ENCODE assay signal across 1 cellular context in the genomic region with DNA sequence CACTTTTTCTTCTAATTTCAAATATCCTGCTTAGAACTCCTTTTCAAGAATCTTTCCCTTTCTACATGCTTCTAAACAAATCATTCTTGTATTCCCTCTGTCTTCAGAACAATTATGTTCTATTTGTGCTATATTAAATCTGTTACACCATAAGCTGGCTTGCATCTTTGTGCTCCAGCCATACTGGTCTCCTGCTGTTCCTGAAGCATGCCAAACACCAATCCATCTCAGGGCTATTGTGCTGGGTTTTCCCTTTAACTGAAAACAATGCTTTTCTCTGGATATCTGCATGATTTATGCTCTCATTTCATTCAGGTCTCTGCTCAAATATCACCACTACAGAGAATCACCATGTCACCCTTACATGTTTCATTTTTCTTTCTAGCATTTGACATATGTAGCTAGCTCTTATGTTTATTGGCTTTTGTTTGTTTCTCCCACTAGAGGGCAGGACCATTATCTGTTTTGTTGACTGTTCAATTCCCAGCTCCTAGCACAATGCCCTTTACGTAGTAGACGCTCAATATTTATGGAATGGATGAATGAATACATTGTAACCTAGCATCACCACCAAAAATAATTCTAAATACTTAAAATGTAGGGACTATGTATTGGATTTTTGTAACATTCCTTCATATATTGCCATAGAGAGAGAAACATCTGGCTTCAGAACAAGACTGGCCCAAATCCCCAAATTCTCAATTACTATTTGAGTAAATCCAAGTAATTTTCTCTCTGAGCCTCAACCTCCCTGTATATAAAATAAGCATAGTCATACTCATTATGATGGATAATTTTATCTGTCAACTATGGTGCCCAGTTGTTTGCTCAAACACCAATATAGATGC.
TF ChIP-seq lines count a peak whose summit lies in the region.

No MANE protein-coding gene starts in this region.

TF ChIP-seq in GM23338, 12 proteins besides CTCF, POLR2A, EP300 and RAD21 (continued from another document):
- TF ChIP-seq, protein P1, sequence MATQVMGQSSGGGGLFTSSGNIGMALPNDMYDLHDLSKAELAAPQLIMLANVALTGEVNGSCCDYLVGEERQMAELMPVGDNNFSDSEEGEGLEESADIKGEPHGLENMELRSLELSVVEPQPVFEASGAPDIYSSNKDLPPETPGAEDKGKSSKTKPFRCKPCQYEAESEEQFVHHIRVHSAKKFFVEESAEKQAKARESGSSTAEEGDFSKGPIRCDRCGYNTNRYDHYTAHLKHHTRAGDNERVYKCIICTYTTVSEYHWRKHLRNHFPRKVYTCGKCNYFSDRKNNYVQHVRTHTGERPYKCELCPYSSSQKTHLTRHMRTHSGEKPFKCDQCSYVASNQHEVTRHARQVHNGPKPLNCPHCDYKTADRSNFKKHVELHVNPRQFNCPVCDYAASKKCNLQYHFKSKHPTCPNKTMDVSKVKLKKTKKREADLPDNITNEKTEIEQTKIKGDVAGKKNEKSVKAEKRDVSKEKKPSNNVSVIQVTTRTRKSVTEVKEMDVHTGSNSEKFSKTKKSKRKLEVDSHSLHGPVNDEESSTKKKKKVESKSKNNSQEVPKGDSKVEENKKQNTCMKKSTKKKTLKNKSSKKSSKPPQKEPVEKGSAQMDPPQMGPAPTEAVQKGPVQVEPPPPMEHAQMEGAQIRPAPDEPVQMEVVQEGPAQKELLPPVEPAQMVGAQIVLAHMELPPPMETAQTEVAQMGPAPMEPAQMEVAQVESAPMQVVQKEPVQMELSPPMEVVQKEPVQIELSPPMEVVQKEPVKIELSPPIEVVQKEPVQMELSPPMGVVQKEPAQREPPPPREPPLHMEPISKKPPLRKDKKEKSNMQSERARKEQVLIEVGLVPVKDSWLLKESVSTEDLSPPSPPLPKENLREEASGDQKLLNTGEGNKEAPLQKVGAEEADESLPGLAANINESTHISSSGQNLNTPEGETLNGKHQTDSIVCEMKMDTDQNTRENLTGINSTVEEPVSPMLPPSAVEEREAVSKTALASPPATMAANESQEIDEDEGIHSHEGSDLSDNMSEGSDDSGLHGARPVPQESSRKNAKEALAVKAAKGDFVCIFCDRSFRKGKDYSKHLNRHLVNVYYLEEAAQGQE (IDR thresholded peaks at IDR 0.05; ENCODE audit: unreplicated experiment) = no peak
